Comparison of ENCODE assay signal across 21 cellular contexts in the genomic region with DNA sequence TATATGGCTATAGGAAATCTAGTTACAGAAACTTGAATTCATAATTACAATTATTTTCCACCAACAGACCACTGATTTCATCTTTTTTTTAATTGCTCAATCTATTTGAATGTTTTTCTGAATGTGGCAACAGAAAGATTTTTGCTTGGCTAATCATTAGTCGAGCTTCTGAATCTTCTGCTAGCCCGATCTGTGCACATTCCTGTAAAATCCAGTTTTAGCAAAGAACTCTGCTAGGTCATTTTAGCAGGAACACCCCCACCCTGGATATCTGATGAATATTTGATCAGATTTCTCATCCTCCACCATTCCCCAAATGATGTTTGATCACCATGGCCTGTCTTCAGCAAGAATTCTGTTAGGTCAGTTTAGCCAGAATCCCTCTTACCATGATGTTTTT.
DNase-seq lines count a peak whose midpoint lies in the region; ATAC-seq, FAIRE-seq and TF ChIP-seq lines count a peak whose summit lies in the region.
"Had no signal": no experiment of that assay in that cellular context is flagged by ENCODE, and none has a peak within 500 bp of the region (broad histone marks: within the 10 kb centered on the region; RNA-seq: fewer than 3 reads in every experiment).

No MANE protein-coding gene starts in this region.

- no peaks in the 10 kb centered on the region for H3K9me3 ChIP-seq in liver (ENCODE audit: control insufficient read depth in 4 of 4, low read length in 3 of 4)
- H3K9me3 ChIP-seq in HepG2 (ENCODE audit: low read length), result no peaks in the 10 kb centered on the region
- H3K9me3 ChIP-seq: A549; BLaER1 treated with 17β-estradiol and CSF1 and Interleukin-3, amounts not matched to agents 10 nM and 100 nM; Caco-2 had no signal

- CTCF ChIA-PET in HepG2 (lab: Yijun Ruan, JAX; ENCODE audit: low intra/inter-chr PET ratio, low total read pairs), result no interaction called here

- TF ChIP-seq RAD21 in liver (IDR thresholded peaks at IDR 0.05) (peak in 1 of 2 donors; percentile 16), HepG2 (CRISPR knock-in tag; IDR thresholded peaks at IDR 0.05) (no peak)

- no peak overlapping the region for H3K9ac ChIP-seq in liver (ENCODE audit: low read depth in 1 of 2, low read length in 2 of 2)
- H3K9ac ChIP-seq in HepG2 (ENCODE audit: insufficient read depth, low read depth, low read length), result no peak overlapping the region
- H3K9ac ChIP-seq: BLaER1 treated with 17β-estradiol and CSF1 and Interleukin-3, amounts not matched to agents 10 nM and 100 nM had no signal

- FAIRE-seq in HepG2 (lab: Jason Lieb, UNC), result no peak
- FAIRE-seq: A549, GM12878, GM12892, GM18507 had no signal

- H3K27me3 ChIP-seq in liver (ENCODE audit: control insufficient read depth in 4 of 4, insufficient read depth in 4 of 4, low read length in 3 of 4) (no peaks in the 10 kb centered on the region), HepG2 (ENCODE audit: control insufficient read depth in 1 of 2, insufficient read depth in 2 of 2, low read length in 2 of 2) (no peaks in the 10 kb centered on the region), foreskin keratinocyte (no peaks in the 10 kb centered on the region)
- H3K27me3 ChIP-seq: BLaER1 treated with 17β-estradiol and CSF1 and Interleukin-3, amounts not matched to agents 10 nM and 100 nM had no signal

- 33% methylated on average over 2 of the region's 2 CpGs for WGBS in liver
- WGBS in HepG2 (ENCODE audit: low lambda C conversion rate), result 14% methylated on average over 2 of the region's 2 CpGs

- H3K4me2 ChIP-seq in HepG2 (ENCODE audit: low read depth, low read length), result no peak overlapping the region
- H3K4me2 ChIP-seq: A549; BLaER1 treated with 17β-estradiol and CSF1 and Interleukin-3, amounts not matched to agents 10 nM and 100 nM had no signal

- no peak for TF ChIP-seq CTCF in liver (IDR thresholded peaks at IDR 0.05; ENCODE audit: low read depth, low read length, missing input control)
- no peak for TF ChIP-seq CTCF in HepG2 (CRISPR knock-in tag; IDR thresholded peaks at IDR 0.05)
- no peak for TF ChIP-seq CTCF in foreskin keratinocyte (conservative IDR thresholded peaks at IDR 0.05)

- H3K4me1 ChIP-seq in liver (ENCODE audit: control insufficient read depth in 4 of 4, insufficient read depth in 4 of 4, low read length in 3 of 4), result peaks cover 0 to 8% (median 5%) of the 10 kb centered on the region in 4 donors
- no peaks in the 10 kb centered on the region for H3K4me1 ChIP-seq in HepG2 (ENCODE audit: insufficient read depth, low read length)
- H3K4me1 ChIP-seq in foreskin keratinocyte, result no peaks in the 10 kb centered on the region
- H3K4me1 ChIP-seq: A549; BLaER1 treated with 17β-estradiol and CSF1 and Interleukin-3, amounts not matched to agents 10 nM and 100 nM; Caco-2 had no signal

- H3K4me3 ChIP-seq in liver (ENCODE audit: low read depth in 1 of 3, low read length in 3 of 3) (no peak overlapping the region), HepG2 (replicated peaks in 1 of 3; ENCODE audit: insufficient read depth in 1 of 3, low read depth in 2 of 3, low read length in 3 of 3) (no peak overlapping the region)
- H3K4me3 ChIP-seq: A549; BLaER1 treated with 17β-estradiol and CSF1 and Interleukin-3, amounts not matched to agents 10 nM and 100 nM; GM12878 had no signal

- POLR2A ChIA-PET in HepG2 (lab: Yijun Ruan, JAX), result no interaction called here

- in situ Hi-C loops in HepG2 (cut with HindIII; ENCODE audit: extremely low pct_ligation_motif_present, low pct_unique_long_range_greater_than_20kb), result no loop called here

- TF ChIP-seq EP300 in HepG2 (IDR thresholded peaks at IDR 0.05; ENCODE audit: low read depth in 2 of 2, low read length in 2 of 2) (no peak), HepG2 (CRISPR knock-in tag; IDR thresholded peaks at IDR 0.05; ENCODE audit: borderline replicate concordance) (no peak)

- peaks cover 0 to 8% (median under 1%) of the 10 kb centered on the region in 4 donors for H3K36me3 ChIP-seq in liver (ENCODE audit: control insufficient read depth in 4 of 4, insufficient read depth in 3 of 4, low read depth in 1 of 4, low read length in 3 of 4)
- no peaks in the 10 kb centered on the region for H3K36me3 ChIP-seq in HepG2 (replicated peaks in 1 of 2; ENCODE audit: control insufficient read depth in 1 of 2, insufficient read depth in 2 of 2, low read length in 2 of 2)
- H3K36me3 ChIP-seq: BLaER1 treated with 17β-estradiol and CSF1 and Interleukin-3, amounts not matched to agents 10 nM and 100 nM had no signal

- H4K20me1 ChIP-seq in HepG2 (ENCODE audit: insufficient read depth, low read length), result no peaks in the 10 kb centered on the region
- H4K20me1 ChIP-seq: BLaER1 treated with 17β-estradiol and CSF1 and Interleukin-3, amounts not matched to agents 10 nM and 100 nM had no signal

- ATAC-seq in HepG2, result no peak
- peak; percentile 79 for ATAC-seq in left lobe of liver
- no peak for ATAC-seq in foreskin keratinocyte
- no peak for ATAC-seq in HG03025 (IDR thresholded peaks at IDR 0.05; ENCODE audit: low FRiP score, unreplicated experiment)
- ATAC-seq: A549; CD8-positive, alpha-beta T cell; GM12878 had no signal

- no TSS peak for BruUV-seq in HepG2 (replicated peaks; lab: Mats Ljungman, UMichigan)

- no peaks in the 10 kb centered on the region for H3K79me2 ChIP-seq in HepG2 (ENCODE audit: insufficient read depth, low read length)

- H3K27ac ChIP-seq in liver (ENCODE audit: low read depth in 1 of 2, low read length in 2 of 2) (no peak overlapping the region), HepG2 (ENCODE audit: extremely low read length, insufficient read depth, low read length) (no peak overlapping the region), foreskin keratinocyte (no peak overlapping the region)
- H3K27ac ChIP-seq: 22Rv1; A549; BLaER1 treated with 17β-estradiol and CSF1 and Interleukin-3, amounts not matched to agents 10 nM and 100 nM; C4-2B had no signal

- intact Hi-C loops in HepG2 (cut with micrococcal nuclease; ENCODE audit: unreplicated experiment), result no loop called here

- no peak overlapping the region for H2AFZ ChIP-seq in HepG2 (ENCODE audit: low read length)

- no peak for DNase-seq in HepG2 (ENCODE audit: low spot score)
- DNase-seq in left lobe of liver (ENCODE audit: low spot score), result no peak
- peak; percentile 47 for DNase-seq in renal cortical epithelial cell (ENCODE audit: low read depth)
- no peak for DNase-seq in foreskin keratinocyte
- DNase-seq: AML-193; Caco-2; Calu3; CD4-positive, alpha-beta T cell; CD8-positive, alpha-beta T cell; DND-41; EL; GDM1 had no signal

- TF ChIP-seq POLR2A in HepG2 (IDR thresholded peaks at IDR 0.05; ENCODE audit: insufficient read depth in 1 of 2, low read depth in 2 of 2, low read length in 2 of 2), result no peak

TF ChIP-seq in liver, 16 proteins besides CTCF, POLR2A, EP300 and RAD21 (continues in another document):
- TF ChIP-seq, protein P1, sequence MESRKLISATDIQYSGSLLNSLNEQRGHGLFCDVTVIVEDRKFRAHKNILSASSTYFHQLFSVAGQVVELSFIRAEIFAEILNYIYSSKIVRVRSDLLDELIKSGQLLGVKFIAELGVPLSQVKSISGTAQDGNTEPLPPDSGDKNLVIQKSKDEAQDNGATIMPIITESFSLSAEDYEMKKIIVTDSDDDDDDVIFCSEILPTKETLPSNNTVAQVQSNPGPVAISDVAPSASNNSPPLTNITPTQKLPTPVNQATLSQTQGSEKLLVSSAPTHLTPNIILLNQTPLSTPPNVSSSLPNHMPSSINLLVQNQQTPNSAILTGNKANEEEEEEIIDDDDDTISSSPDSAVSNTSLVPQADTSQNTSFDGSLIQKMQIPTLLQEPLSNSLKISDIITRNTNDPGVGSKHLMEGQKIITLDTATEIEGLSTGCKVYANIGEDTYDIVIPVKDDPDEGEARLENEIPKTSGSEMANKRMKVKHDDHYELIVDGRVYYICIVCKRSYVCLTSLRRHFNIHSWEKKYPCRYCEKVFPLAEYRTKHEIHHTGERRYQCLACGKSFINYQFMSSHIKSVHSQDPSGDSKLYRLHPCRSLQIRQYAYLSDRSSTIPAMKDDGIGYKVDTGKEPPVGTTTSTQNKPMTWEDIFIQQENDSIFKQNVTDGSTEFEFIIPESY (IDR thresholded peaks at IDR 0.05), result no peak
- TF ChIP-seq NR2F2 (IDR thresholded peaks at IDR 0.05), result no peak

TF ChIP-seq in HepG2, 621 proteins besides CTCF, POLR2A, EP300 and RAD21 (continues in another document):
- no peak for TF ChIP-seq POGZ (CRISPR knock-in tag; IDR thresholded peaks at IDR 0.05)
